Comparison of ENCODE assay signal across 1 cellular context in the genomic region with DNA sequence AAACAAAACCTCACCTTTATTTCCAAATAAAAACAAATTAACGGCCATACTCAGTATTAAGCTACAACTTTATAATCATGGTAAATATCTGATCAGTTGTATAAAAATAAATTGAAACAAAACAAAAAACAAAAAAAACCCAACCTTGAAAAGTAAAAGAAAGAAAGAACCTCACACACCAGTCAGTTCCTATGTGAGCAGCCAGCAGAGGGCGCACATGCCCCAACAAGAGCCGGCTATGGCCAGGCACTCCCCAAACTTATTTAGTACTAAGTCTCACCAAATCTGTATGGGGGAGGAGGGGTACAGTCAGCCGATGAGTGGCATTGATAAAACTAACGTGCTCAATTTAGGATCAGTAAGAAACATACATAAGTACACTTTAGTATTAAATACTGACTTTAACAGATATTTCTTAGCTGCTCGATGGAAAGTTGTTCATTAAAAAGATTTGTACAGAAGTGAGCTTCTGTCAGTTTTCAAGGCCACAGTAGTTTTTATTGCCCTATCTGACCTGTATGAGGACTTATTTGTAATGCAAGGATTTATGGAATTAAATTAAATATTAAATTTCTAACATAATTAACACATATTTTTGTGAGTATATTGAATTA.
TF ChIP-seq lines count a peak whose summit lies in the region.

No MANE protein-coding gene starts in this region.

TF ChIP-seq in HEK293, 187 proteins besides CTCF, POLR2A, EP300 and RAD21 (continued from another document):
- TF ChIP-seq, protein P1, sequence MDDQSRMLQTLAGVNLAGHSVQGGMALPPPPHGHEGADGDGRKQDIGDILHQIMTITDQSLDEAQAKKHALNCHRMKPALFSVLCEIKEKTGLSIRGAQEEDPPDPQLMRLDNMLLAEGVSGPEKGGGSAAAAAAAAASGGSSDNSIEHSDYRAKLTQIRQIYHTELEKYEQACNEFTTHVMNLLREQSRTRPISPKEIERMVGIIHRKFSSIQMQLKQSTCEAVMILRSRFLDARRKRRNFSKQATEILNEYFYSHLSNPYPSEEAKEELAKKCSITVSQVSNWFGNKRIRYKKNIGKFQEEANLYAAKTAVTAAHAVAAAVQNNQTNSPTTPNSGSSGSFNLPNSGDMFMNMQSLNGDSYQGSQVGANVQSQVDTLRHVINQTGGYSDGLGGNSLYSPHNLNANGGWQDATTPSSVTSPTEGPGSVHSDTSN (CRISPR knock-in tag; IDR thresholded peaks at IDR 0.05): no peak
- TF ChIP-seq, protein P2, sequence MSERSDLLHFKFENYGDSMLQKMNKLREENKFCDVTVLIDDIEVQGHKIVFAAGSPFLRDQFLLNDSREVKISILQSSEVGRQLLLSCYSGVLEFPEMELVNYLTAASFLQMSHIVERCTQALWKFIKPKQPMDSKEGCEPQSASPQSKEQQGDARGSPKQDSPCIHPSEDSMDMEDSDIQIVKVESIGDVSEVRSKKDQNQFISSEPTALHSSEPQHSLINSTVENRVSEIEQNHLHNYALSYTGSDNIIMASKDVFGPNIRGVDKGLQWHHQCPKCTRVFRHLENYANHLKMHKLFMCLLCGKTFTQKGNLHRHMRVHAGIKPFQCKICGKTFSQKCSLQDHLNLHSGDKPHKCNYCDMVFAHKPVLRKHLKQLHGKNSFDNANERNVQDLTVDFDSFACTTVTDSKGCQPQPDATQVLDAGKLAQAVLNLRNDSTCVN (tag by site-specific recombination; optimal IDR thresholded peaks at IDR 0.05): no peak
- TF ChIP-seq ZNF548 (tag by site-specific recombination; IDR thresholded peaks at IDR 0.05): no peak
- no peak for TF ChIP-seq ZNF202 (tag by site-specific recombination; IDR thresholded peaks at IDR 0.05; ENCODE audit: borderline replicate concordance)
- TF ChIP-seq, protein P3, sequence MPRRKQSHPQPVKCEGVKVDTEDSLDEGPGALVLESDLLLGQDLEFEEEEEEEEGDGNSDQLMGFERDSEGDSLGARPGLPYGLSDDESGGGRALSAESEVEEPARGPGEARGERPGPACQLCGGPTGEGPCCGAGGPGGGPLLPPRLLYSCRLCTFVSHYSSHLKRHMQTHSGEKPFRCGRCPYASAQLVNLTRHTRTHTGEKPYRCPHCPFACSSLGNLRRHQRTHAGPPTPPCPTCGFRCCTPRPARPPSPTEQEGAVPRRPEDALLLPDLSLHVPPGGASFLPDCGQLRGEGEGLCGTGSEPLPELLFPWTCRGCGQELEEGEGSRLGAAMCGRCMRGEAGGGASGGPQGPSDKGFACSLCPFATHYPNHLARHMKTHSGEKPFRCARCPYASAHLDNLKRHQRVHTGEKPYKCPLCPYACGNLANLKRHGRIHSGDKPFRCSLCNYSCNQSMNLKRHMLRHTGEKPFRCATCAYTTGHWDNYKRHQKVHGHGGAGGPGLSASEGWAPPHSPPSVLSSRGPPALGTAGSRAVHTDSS (tag by site-specific recombination; IDR thresholded peaks at IDR 0.05): no peak
- 0 out of 2 replicates have a peak, but pooled peaks have one; percentile 36 for TF ChIP-seq ZNF501 (tag by site-specific recombination; IDR thresholded peaks at IDR 0.05)
- no peak for TF ChIP-seq ZNF596 (tag by site-specific recombination; IDR thresholded peaks at IDR 0.05)
- TF ChIP-seq, protein P4, sequence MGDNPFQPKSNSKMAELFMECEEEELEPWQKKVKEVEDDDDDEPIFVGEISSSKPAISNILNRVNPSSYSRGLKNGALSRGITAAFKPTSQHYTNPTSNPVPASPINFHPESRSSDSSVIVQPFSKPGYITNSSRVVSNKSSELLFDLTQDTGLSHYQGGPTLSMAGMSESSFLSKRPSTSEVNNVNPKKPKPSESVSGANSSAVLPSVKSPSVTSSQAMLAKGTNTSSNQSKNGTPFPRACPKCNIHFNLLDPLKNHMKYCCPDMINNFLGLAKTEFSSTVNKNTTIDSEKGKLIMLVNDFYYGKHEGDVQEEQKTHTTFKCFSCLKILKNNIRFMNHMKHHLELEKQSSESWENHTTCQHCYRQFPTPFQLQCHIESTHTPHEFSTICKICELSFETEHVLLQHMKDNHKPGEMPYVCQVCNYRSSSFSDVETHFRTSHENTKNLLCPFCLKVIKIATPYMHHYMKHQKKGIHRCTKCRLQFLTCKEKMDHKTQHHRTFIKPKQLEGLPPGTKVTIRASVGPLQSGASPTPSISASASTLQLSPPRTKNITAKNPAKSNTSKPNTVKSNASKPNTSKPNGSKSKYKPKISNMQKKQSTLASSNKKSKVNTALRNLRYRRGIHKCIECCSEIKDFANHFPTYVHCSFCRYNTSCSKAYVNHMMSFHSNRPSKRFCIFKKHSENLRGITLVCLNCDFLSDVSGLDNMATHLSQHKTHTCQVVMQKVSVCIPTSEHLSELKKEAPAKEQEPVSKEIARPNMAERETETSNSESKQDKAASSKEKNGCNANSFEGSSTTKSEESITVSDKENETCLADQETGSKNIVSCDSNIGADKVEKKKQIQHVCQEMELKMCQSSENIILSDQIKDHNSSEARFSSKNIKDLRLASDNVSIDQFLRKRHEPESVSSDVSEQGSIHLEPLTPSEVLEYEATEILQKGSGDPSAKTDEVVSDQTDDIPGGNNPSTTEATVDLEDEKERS (tag by site-specific recombination; IDR thresholded peaks at IDR 0.05): no peak
- TF ChIP-seq, protein P5, sequence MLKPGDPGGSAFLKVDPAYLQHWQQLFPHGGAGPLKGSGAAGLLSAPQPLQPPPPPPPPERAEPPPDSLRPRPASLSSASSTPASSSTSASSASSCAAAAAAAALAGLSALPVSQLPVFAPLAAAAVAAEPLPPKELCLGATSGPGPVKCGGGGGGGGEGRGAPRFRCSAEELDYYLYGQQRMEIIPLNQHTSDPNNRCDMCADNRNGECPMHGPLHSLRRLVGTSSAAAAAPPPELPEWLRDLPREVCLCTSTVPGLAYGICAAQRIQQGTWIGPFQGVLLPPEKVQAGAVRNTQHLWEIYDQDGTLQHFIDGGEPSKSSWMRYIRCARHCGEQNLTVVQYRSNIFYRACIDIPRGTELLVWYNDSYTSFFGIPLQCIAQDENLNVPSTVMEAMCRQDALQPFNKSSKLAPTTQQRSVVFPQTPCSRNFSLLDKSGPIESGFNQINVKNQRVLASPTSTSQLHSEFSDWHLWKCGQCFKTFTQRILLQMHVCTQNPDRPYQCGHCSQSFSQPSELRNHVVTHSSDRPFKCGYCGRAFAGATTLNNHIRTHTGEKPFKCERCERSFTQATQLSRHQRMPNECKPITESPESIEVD (tag by site-specific recombination; IDR thresholded peaks at IDR 0.05): no peak
- TF ChIP-seq ZNF169 (tag by site-specific recombination; IDR thresholded peaks at IDR 0.05): no peak
- no peak for TF ChIP-seq RBAK (tag by site-specific recombination; IDR thresholded peaks at IDR 0.05)
- TF ChIP-seq ZNF660 (tag by site-specific recombination; IDR thresholded peaks at IDR 0.05): 0 out of 2 replicates have a peak, but pooled peaks have one; percentile 46
- no peak for TF ChIP-seq EGR2 (tag by site-specific recombination; IDR thresholded peaks at IDR 0.05; ENCODE audit: low read depth)
- no peak for TF ChIP-seq HOXA7 (CRISPR knock-in tag; IDR thresholded peaks at IDR 0.05; ENCODE audit: borderline replicate concordance)
- TF ChIP-seq, protein P6, sequence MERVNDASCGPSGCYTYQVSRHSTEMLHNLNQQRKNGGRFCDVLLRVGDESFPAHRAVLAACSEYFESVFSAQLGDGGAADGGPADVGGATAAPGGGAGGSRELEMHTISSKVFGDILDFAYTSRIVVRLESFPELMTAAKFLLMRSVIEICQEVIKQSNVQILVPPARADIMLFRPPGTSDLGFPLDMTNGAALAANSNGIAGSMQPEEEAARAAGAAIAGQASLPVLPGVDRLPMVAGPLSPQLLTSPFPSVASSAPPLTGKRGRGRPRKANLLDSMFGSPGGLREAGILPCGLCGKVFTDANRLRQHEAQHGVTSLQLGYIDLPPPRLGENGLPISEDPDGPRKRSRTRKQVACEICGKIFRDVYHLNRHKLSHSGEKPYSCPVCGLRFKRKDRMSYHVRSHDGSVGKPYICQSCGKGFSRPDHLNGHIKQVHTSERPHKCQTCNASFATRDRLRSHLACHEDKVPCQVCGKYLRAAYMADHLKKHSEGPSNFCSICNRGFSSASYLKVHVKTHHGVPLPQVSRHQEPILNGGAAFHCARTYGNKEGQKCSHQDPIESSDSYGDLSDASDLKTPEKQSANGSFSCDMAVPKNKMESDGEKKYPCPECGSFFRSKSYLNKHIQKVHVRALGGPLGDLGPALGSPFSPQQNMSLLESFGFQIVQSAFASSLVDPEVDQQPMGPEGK (tag by site-specific recombination; IDR thresholded peaks at IDR 0.05): peak; percentile 32; the same call in 1 of the 2 replicates
- TF ChIP-seq, protein P7, sequence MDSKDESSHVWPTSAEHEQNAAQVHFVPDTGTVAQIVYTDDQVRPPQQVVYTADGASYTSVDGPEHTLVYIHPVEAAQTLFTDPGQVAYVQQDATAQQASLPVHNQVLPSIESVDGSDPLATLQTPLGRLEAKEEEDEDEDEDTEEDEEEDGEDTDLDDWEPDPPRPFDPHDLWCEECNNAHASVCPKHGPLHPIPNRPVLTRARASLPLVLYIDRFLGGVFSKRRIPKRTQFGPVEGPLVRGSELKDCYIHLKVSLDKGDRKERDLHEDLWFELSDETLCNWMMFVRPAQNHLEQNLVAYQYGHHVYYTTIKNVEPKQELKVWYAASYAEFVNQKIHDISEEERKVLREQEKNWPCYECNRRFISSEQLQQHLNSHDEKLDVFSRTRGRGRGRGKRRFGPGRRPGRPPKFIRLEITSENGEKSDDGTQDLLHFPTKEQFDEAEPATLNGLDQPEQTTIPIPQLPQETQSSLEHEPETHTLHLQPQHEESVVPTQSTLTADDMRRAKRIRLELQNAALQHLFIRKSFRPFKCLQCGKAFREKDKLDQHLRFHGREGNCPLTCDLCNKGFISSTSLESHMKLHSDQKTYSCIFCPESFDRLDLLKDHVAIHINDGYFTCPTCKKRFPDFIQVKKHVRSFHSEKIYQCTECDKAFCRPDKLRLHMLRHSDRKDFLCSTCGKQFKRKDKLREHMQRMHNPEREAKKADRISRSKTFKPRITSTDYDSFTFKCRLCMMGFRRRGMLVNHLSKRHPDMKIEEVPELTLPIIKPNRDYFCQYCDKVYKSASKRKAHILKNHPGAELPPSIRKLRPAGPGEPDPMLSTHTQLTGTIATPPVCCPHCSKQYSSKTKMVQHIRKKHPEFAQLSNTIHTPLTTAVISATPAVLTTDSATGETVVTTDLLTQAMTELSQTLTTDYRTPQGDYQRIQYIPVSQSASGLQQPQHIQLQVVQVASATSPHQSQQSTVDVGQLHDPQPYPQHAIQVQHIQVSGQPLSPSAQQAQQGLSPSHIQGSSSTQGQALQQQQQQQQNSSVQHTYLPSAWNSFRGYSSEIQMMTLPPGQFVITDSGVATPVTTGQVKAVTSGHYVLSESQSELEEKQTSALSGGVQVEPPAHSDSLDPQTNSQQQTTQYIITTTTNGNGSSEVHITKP (tag by site-specific recombination; IDR thresholded peaks at IDR 0.05): peak; percentile 36; the same call in 1 of the 2 replicates
- no peak for TF ChIP-seq ZNF146 (tag by site-specific recombination; IDR thresholded peaks at IDR 0.05)
- TF ChIP-seq ZNF112 (tag by site-specific recombination; IDR thresholded peaks at IDR 0.05): no peak
- TF ChIP-seq ZNF10 (tag by site-specific recombination; IDR thresholded peaks at IDR 0.05): no peak
- no peak for TF ChIP-seq SP2 (tag by site-specific recombination; IDR thresholded peaks at IDR 0.05)
- TF ChIP-seq ZNF341 (tag by site-specific recombination; IDR thresholded peaks at IDR 0.05; ENCODE audit: low read depth): no peak
- no peak for TF ChIP-seq ZNF701 (tag by site-specific recombination; IDR thresholded peaks at IDR 0.05)
- TF ChIP-seq ZFP37 (tag by site-specific recombination; IDR thresholded peaks at IDR 0.05): peak; percentile 82
